Comparison of ENCODE assay signal across 8 cellular contexts in genomic region chr20:31661625-31662371, GRCh38. TPM values are rescaled to one million over a fixed set of nuclear protein-coding genes. Genes with fewer than 3 reads are reported as not detected.
DNase-seq lines count a peak whose midpoint lies in the region; TF ChIP-seq lines count a peak whose summit lies in the region.

No MANE protein-coding gene starts in this region.

- TF ChIP-seq CTCF in NB4 (IDR thresholded peaks at IDR 0.05; ENCODE audit: low read depth, low read length): peak; percentile 55
- peak; percentile 60 to 96 (median 64) for TF ChIP-seq CTCF in vagina (IDR thresholded peaks at IDR 0.05)

- peak; percentile 81 for DNase-seq in EL
- DNase-seq in HAP-1 (ENCODE audit: low spot score in 2 of 2): peak; percentile 45 to 87
- peak; percentile 77 for DNase-seq in NB4 (ENCODE audit: low read depth)
- DNase-seq in T-helper 2 cell: peak; percentile 54 to 77 (median 74)
- peak in 55 of 58 donors; percentile 16 to 92 (median 79) for DNase-seq in anterior cingulate cortex (lab: John Stamatoyannopoulos, UW)
- peak; percentile 86 for DNase-seq in hepatic stellate cell (ENCODE audit: low spot score)
- DNase-seq in renal cortical epithelial cell (ENCODE audit: low read depth): peak; percentile 50
- peak in 1 of 2 donors; percentile 92 for DNase-seq in vagina (ENCODE audit: extremely low spot score in 2 of 2)

- peak overlapping the region; percentile 22 for H3K4me3 ChIP-seq in HAP-1
- H3K4me3 ChIP-seq in NB4 (ENCODE audit: low read depth, low read length): peak overlapping the region; percentile 23
- H3K4me3 ChIP-seq in vagina: peak overlapping the region; percentile 39 to 41

- TF ChIP-seq POLR2A in NB4 (IDR thresholded peaks at IDR 0.05; ENCODE audit: extremely low read depth, insufficient read length): no peak
- TF ChIP-seq POLR2A in vagina (IDR thresholded peaks at IDR 0.05): no peak

- peak overlapping the region; percentile 92 for H3K27ac ChIP-seq in vagina

- H3K27me3 ChIP-seq in HAP-1 (ENCODE audit: low read depth) (no peaks in the 10 kb centered on the region), vagina (no peaks in the 10 kb centered on the region)

- H3K36me3 ChIP-seq in HAP-1 (replicated peaks): peaks cover 22% of the 10 kb centered on the region
- peaks cover 0 to 5% of the 10 kb centered on the region in 2 donors for H3K36me3 ChIP-seq in vagina

- in situ Hi-C loops in HAP-1 (cut with MboI; ENCODE audit: low sequenced_read_pairs): loop anchor here (5.0 kb wide), 1 partner anchor 61 kb away; the partner anchor contains the start of gene BCL2L1

- intact Hi-C loops in vagina (cut with DNase I): loop anchor here (2.0 kb wide), 1 partner anchor 61 kb away; the partner anchor contains the start of gene BCL2L1

- H3K4me1 ChIP-seq in HAP-1 (peaks cover 28% of the 10 kb centered on the region), vagina (peaks cover 50% of the 10 kb centered on the region)

- H3K9me3 ChIP-seq in HAP-1 (no peaks in the 10 kb centered on the region), vagina (no peaks in the 10 kb centered on the region)

RNA-seq across cellular contexts. Expression of gene COX4I2, which starts 24.1 kb away (rescaled TPM):
- not detected in 2 replicates for total RNA-seq in renal cortical epithelial cell
- 2.5 TPM for total RNA-seq in vagina

RNA-seq across cellular contexts. Expression of gene ID1, which starts 56.7 kb away (rescaled TPM):
- 88.2 and 251 TPM in 2 replicates for total RNA-seq in renal cortical epithelial cell
- 1,190 TPM for total RNA-seq in vagina
